Comparison of ENCODE assay signal across 13 cellular contexts in genomic region chr22:20015187-20015625, GRCh38. TPM values are rescaled to one million over a fixed set of nuclear protein-coding genes. Genes with fewer than 3 reads are reported as not detected.
DNase-seq lines count a peak whose midpoint lies in the region; ATAC-seq and TF ChIP-seq lines count a peak whose summit lies in the region.
"Had no signal": no experiment of that assay in that cellular context is flagged by ENCODE, and none has a peak within 500 bp of the region (broad histone marks: within the 10 kb centered on the region; RNA-seq: fewer than 3 reads in every experiment).

No MANE protein-coding gene starts in this region.

- H3K4me1 ChIP-seq in right atrium auricular region (peaks cover 0 to 32% of the 10 kb centered on the region in 2 donors), mucosa of descending colon (ENCODE audit: low read depth) (peaks cover 12% of the 10 kb centered on the region), transverse colon (peaks cover 6 to 17% (median 16%) of the 10 kb centered on the region in 4 donors)

- H3K4me3 ChIP-seq in right atrium auricular region: no peak overlapping the region
- no peak overlapping the region for H3K4me3 ChIP-seq in mucosa of descending colon
- no peak overlapping the region for H3K4me3 ChIP-seq in transverse colon

- ATAC-seq in Right ventricle myocardium superior (ENCODE audit: poor library complexity) (no peak), activated B cell treated with CpG ODN at 0.5 μM for 24 hours (ENCODE audit: low read depth) (no peak), mucosa of descending colon (no peak)

- CTCF ChIA-PET in activated B cell treated with CpG ODN at 0.5 μM for 24 hours (lab: Charles Lee): interaction anchor here (1.9 to 3.3 kb wide), 2 partner anchors 44 to 285 kb away, joined by 6 to 33 read pairs; no protein-coding TSS in a partner anchor

- H3K36me3 ChIP-seq in right atrium auricular region (no peaks in the 10 kb centered on the region), mucosa of descending colon (ENCODE audit: low read depth) (no peaks in the 10 kb centered on the region), transverse colon (no peaks in the 10 kb centered on the region)
- H3K36me3 ChIP-seq: heart right ventricle had no signal

- DNase-seq in Right ventricle myocardium superior: peak; percentile 21
- no peak for DNase-seq in right atrium auricular region (ENCODE audit: low spot score)
- no peak for DNase-seq in activated B cell treated with CpG ODN at 0.5 μM for 24 hours
- peak in 2 of 3 donors; percentile 25 to 40 for DNase-seq in mucosa of descending colon
- no peak for DNase-seq in transverse colon
- DNase-seq in substantia nigra (lab: John Stamatoyannopoulos, UW): no peak
- no peak for DNase-seq in stimulated activated CD4-positive, alpha-beta T cell treated with anti-CD3 and anti-CD28 coated beads, Interleukin-2, amount 100 ng/mL, for 24 hours
- DNase-seq in GM13976 (ENCODE audit: low spot score): no peak
- DNase-seq: activated CD4-positive, alpha-beta T cell treated with anti-CD3 and anti-CD28 coated beads for 4 hours; heart right ventricle; mesenchymal stem cell; NCI-H1436; NCI-H82 had no signal

- in situ Hi-C loops in transverse colon (cut with MboI; ENCODE audit: low pct_ligation_motif_present in 1 of 4, low pct_unique_long_range_greater_than_20kb in 1 of 4, low sequenced_read_pairs in 3 of 4): no loop called here
- in situ Hi-C loops in GM13976 (cut with MboI; ENCODE audit: low sequenced_read_pairs, unreplicated experiment): no loop called here

- WGBS in transverse colon (ENCODE audit: low coverage in 1 of 2), 2 donors: 89% methylated on average over 10 of the region's 10 CpGs; no CpG with 5 or more reads in 1 of the 2 donors

- POLR2A ChIA-PET in activated B cell treated with CpG ODN at 0.5 μM for 24 hours (lab: Charles Lee): interaction anchor here (0.7 kb wide), 1 partner anchor 59 kb away, joined by 3 read pairs; no protein-coding TSS in a partner anchor

- H3K27ac Mint-ChIP-seq in activated B cell treated with CpG ODN at 0.5 μM for 24 hours: no peak overlapping the region

- intact Hi-C loops in Right ventricle myocardium superior (cut with DNase I): loop anchor here (2.0 kb wide), 1 partner anchor 44 kb away; no protein-coding TSS in a partner anchor
- intact Hi-C loops in activated B cell treated with CpG ODN at 0.5 μM for 24 hours (cut with micrococcal nuclease): no loop called here
- intact Hi-C loops in mucosa of descending colon (cut with DNase I, micrococcal nuclease): loop anchor here in 1 of 2 donors (2.0 kb wide), 1 partner anchor 44 kb away; no protein-coding TSS in a partner anchor
- intact Hi-C loops in transverse colon (cut with DNase I; ENCODE audit: low total_unique reads): no loop called here

- H3K9me3 ChIP-seq in right atrium auricular region (no peaks in the 10 kb centered on the region), mucosa of descending colon (no peaks in the 10 kb centered on the region), transverse colon (no peaks in the 10 kb centered on the region)
- H3K9me3 ChIP-seq: heart right ventricle had no signal

- no peaks in the 10 kb centered on the region for H3K27me3 Mint-ChIP-seq in activated B cell treated with CpG ODN at 0.5 μM for 24 hours

- H3K4me1 Mint-ChIP-seq in activated B cell treated with CpG ODN at 0.5 μM for 24 hours: peaks cover 11% of the 10 kb centered on the region

- peak overlapping the region; percentile 64 for H3K4me3 Mint-ChIP-seq in activated B cell treated with CpG ODN at 0.5 μM for 24 hours

- no peak for TF ChIP-seq CTCF in right atrium auricular region (IDR thresholded peaks at IDR 0.05)
- TF ChIP-seq CTCF in activated B cell treated with CpG ODN at 0.5 μM for 24 hours (IDR thresholded peaks at IDR 0.05): no peak
- no peak for TF ChIP-seq CTCF in mucosa of descending colon (IDR thresholded peaks at IDR 0.05)
- no peak for TF ChIP-seq CTCF in transverse colon (IDR thresholded peaks at IDR 0.05)
- no peak for TF ChIP-seq CTCF in GM13976 (IDR thresholded peaks at IDR 0.05; ENCODE audit: borderline replicate concordance, control extremely low read depth, extremely low read depth, insufficient read depth, missing control alignments)

- no peak for TF ChIP-seq EP300 in transverse colon (IDR thresholded peaks at IDR 0.05; ENCODE audit: low read depth)

- H3K27ac ChIP-seq in right atrium auricular region (no peak overlapping the region), transverse colon (peak overlapping the region; percentile 2 to 55 (median 24)), substantia nigra (ENCODE audit: low read depth, low read length, poor library complexity, severe bottlenecking) (no peak overlapping the region)

- H3K9me3 Mint-ChIP-seq in activated B cell treated with CpG ODN at 0.5 μM for 24 hours: no peaks in the 10 kb centered on the region

- no peaks in the 10 kb centered on the region for H3K36me3 Mint-ChIP-seq in activated B cell treated with CpG ODN at 0.5 μM for 24 hours (ENCODE audit: low read depth)

- TF ChIP-seq POLR2A in transverse colon (IDR thresholded peaks at IDR 0.05): no peak

- H3K27me3 ChIP-seq in right atrium auricular region (no peaks in the 10 kb centered on the region), transverse colon (peaks cover 17% of the 10 kb centered on the region)

RNA-seq across cellular contexts. Expression of gene ARVCF, which starts 1.4 kb away (rescaled TPM):
- 31.4 TPM for total RNA-seq in Right ventricle myocardium superior
- 10 to 100 TPM; 16.7 to 35.8 TPM for total RNA-seq in right atrium auricular region
- 2.3 and 6.5 TPM in 2 replicates for total RNA-seq in activated B cell treated with CpG ODN at 0.5 μM for 24 hours
- 10 to 100 TPM; 11.2 to 15.3 (median 15.1) TPM for total RNA-seq in mucosa of descending colon
- 10 to 100 TPM; 15.3 to 81.6 (median 19.3) TPM for total RNA-seq in transverse colon

RNA-seq across cellular contexts. Expression of gene TANGO2, which starts 5.7 kb away (rescaled TPM):
- total RNA-seq in Right ventricle myocardium superior (62.3 TPM), right atrium auricular region (100 to 1,000 TPM in 1 of 2 donors, 10 to 100 TPM in 1; 95.2 to 101 TPM), activated B cell treated with CpG ODN at 0.5 μM for 24 hours (46.1 and 47.2 TPM in 2 replicates), mucosa of descending colon (10 to 100 TPM; 17.5 to 29.7 (median 27.6) TPM), transverse colon (100 to 1,000 TPM in 1 of 4 donors, 10 to 100 TPM in 3; 32.9 to 101 (median 50.6) TPM)

Comparison
In these comparisons a context has a peak if more than half of its experiments do, and no peak if none do; other contexts are left out.
1. DNase-seq: peak in Right ventricle myocardium superior (single experiment) and mucosa of descending colon (2 of 3); none in right atrium auricular region (single experiment), activated B cell treated with CpG ODN at 0.5 μM for 24 hours (single experiment), transverse colon (single experiment), substantia nigra (0 of 49), stimulated activated CD4-positive, alpha-beta T cell treated with anti-CD3 and anti-CD28 coated beads, Interleukin-2, amount 100 ng/mL, for 24 hours (0 of 2) and GM13976 (single experiment).
2. H3K27ac ChIP-seq: peak in transverse colon (4 of 4); none in right atrium auricular region (0 of 2) and substantia nigra (single experiment).